Comparison of ENCODE assay signal across 8 cellular contexts in genomic region chr19:4077800-4078683, GRCh38. TPM values are rescaled to one million over a fixed set of nuclear protein-coding genes. Genes with fewer than 3 reads are reported as not detected.
DNase-seq lines count a peak whose midpoint lies in the region; ATAC-seq and TF ChIP-seq lines count a peak whose summit lies in the region.

No MANE protein-coding gene starts in this region.

- no peaks in the 10 kb centered on the region for H3K27me3 ChIP-seq in endocrine pancreas (ENCODE audit: control insufficient read depth, insufficient read depth, low read length)
- no peaks in the 10 kb centered on the region for H3K27me3 ChIP-seq in neuron (ENCODE audit: insufficient read depth, low read length)

- no peak overlapping the region for H2AFZ ChIP-seq in neuron (ENCODE audit: low read depth, low read length)

- CTCF ChIA-PET in WTC11 (lab: Charles Lee): interaction anchor here (0.6 to 2.1 kb wide), 4 partner anchors 62 to 1426 kb away, joined by 4 to 15 read pairs (median 4); no protein-coding TSS in a partner anchor

- peak overlapping the region; percentile 47 for H3K9ac ChIP-seq in endocrine pancreas (ENCODE audit: control insufficient read depth, insufficient read depth, low read length)

- peak; percentile 40 for DNase-seq in SIG-M5 treated with dmso at 0.1 percent for 504 hours (lab: John Stamatoyannopoulos, UW; ENCODE audit: unreplicated experiment)
- DNase-seq in SIG-M5 (lab: John Stamatoyannopoulos, UW): no peak
- peak; percentile 62 for DNase-seq in WTC11 (ENCODE audit: low spot score)
- DNase-seq in NCI-H446 (lab: John Stamatoyannopoulos, UW): no peak
- DNase-seq in NCI-H1105 treated with DMSO at 0.1 percent for 48 hours (lab: John Stamatoyannopoulos, UW): no peak

- no peaks in the 10 kb centered on the region for H3K9me3 ChIP-seq in endocrine pancreas (ENCODE audit: control insufficient read depth, low read length)
- no peaks in the 10 kb centered on the region for H3K9me3 ChIP-seq in neuron (ENCODE audit: low read length)

- POLR2A ChIA-PET in WTC11 (lab: Charles Lee): interaction anchor here (0.6 to 1.2 kb wide), 2 partner anchors 11 to 14 kb away, joined by 3 read pairs; no protein-coding TSS in a partner anchor

- H3K4me3 ChIP-seq in endocrine pancreas (ENCODE audit: control insufficient read depth, insufficient read depth, low read length) (no peak overlapping the region), neuron (ENCODE audit: low read length) (peak overlapping the region; percentile 27)

- H3K9me3 Mint-ChIP-seq in WTC11: no peaks in the 10 kb centered on the region

- H3K4me1 ChIP-seq in endocrine pancreas (ENCODE audit: control insufficient read depth, insufficient read depth, low read length) (no peaks in the 10 kb centered on the region), neuron (ENCODE audit: insufficient read depth, low read length) (no peaks in the 10 kb centered on the region)

- no peaks in the 10 kb centered on the region for H3K36me3 Mint-ChIP-seq in WTC11

- TF ChIP-seq CTCF in WTC11 (IDR thresholded peaks at IDR 0.05): no peak

- H3K4me1 Mint-ChIP-seq in WTC11: peaks cover 23% of the 10 kb centered on the region

- H3K36me3 ChIP-seq in endocrine pancreas (ENCODE audit: control insufficient read depth, insufficient read depth, low read length) (no peaks in the 10 kb centered on the region), neuron (ENCODE audit: insufficient read depth, low read length) (no peaks in the 10 kb centered on the region)

- peak overlapping the region; percentile 42 for H3K4me3 Mint-ChIP-seq in WTC11

- 0 out of 2 replicates have a peak overlapping the region, but pooled peaks have one; percentile 65 for H3K27ac Mint-ChIP-seq in WTC11

- peaks cover 3% of the 10 kb centered on the region; the same call in 1 of the 2 replicates for H3K27me3 Mint-ChIP-seq in WTC11 (ENCODE audit: low read depth)

- ATAC-seq in WTC11: peak; percentile 63
- no peak for ATAC-seq in HG02759 (IDR thresholded peaks at IDR 0.05; ENCODE audit: unreplicated experiment)

TF ChIP-seq in WTC11, 78 proteins besides CTCF, POLR2A, EP300 and RAD21:
- no peak for TF ChIP-seq ZNF281 (CRISPR knock-in tag; IDR thresholded peaks at IDR 0.05)
- peak; percentile 96 for TF ChIP-seq ESRRA (CRISPR knock-in tag; IDR thresholded peaks at IDR 0.05; ENCODE audit: borderline replicate concordance)
- no peak for TF ChIP-seq CREM (CRISPR knock-in tag; IDR thresholded peaks at IDR 0.05)

RNA-seq across cellular contexts. Expression of gene ZBTB7A, which starts 11.3 kb away (rescaled TPM):
- total RNA-seq in WTC11 (2021): 22.8 to 27.9 TPM (median 24.6 TPM) in 3 replicates

RNA-seq across cellular contexts. Expression of gene MAP2K2, which starts 45.9 kb away (rescaled TPM):
- 175 to 177 TPM (median 176 TPM) in 3 replicates for total RNA-seq in WTC11 (2021)

Comparison
In these comparisons a context has a peak if more than half of its experiments do, and no peak if none do; other contexts are left out.
1. DNase-seq: peak in SIG-M5 treated with dmso at 0.1 percent for 504 hours (single experiment) and WTC11 (single experiment); none in SIG-M5 (single experiment), NCI-H446 (0 of 2) and NCI-H1105 treated with DMSO at 0.1 percent for 48 hours (single experiment).